Comparison of ENCODE assay signal across 9 cellular contexts in the genomic region with DNA sequence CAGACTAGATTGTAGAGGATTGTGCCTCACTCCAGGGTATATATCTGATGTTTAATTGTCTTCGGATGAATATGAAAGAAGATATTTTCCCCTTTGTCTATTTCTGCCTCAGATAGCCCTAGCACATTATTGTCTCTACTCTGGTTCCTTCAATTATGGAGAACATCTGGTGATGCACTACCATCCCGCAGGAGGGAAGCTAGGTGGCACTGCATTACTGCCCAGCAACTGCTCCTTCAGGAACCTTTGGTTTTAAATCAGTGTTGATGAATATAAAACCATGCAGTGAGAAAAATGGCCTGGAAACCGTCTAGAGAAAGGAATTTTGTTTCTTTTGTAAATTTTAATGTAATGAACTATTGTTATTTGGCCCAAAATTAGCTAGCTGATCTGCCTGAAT.
DNase-seq lines count a peak whose midpoint lies in the region; ATAC-seq, FAIRE-seq and TF ChIP-seq lines count a peak whose summit lies in the region.
"Had no signal": no experiment of that assay in that cellular context is flagged by ENCODE, and none has a peak within 500 bp of the region (broad histone marks: within the 10 kb centered on the region; RNA-seq: fewer than 3 reads in every experiment).

No MANE protein-coding gene starts in this region.

- H2AFZ ChIP-seq in GM12878 (ENCODE audit: control insufficient read depth, low read depth, low read length) (no peak overlapping the region), HepG2 (ENCODE audit: low read length) (no peak overlapping the region)

- H3K27me3 ChIP-seq in GM12878 (replicated peaks in 1 of 2; ENCODE audit: control insufficient read depth in 2 of 2, insufficient read depth in 2 of 2, low read length in 1 of 2) (no peaks in the 10 kb centered on the region; a peak in 1 of 4 replicates), HepG2 (ENCODE audit: control insufficient read depth in 1 of 2, insufficient read depth in 2 of 2, low read length in 2 of 2) (no peaks in the 10 kb centered on the region; a peak in 1 of 5 replicates)

- H3K27ac ChIP-seq in GM12878 (ENCODE audit: control insufficient read depth, insufficient read depth) (no peak overlapping the region), HepG2 (ENCODE audit: extremely low read length, insufficient read depth, low read length) (no peak overlapping the region)
- H3K27ac ChIP-seq: KMS-11 had no signal

- DNase-seq in D341Med (ENCODE audit: low spot score) (peak; percentile 43), HK-2 (ENCODE audit: unreplicated experiment) (peak; percentile 38), GM12878 (ENCODE audit: low read depth, low spot score) (no peak), HepG2 (ENCODE audit: low spot score) (no peak), hippocampal formation (lab: John Stamatoyannopoulos, UW) (no peak), activated gamma-delta T cell (lab: John Stamatoyannopoulos, UW) (no peak)
- no peak for DNase-seq in stimulated activated CD4-positive, alpha-beta T cell treated with anti-CD3 and anti-CD28 coated beads, Interleukin-12 subunit alpha, Interleukin-12 subunit beta, amount 100 ng/mL, for 4 hours

- TF ChIP-seq CTCF in GM12878 (IDR thresholded peaks at IDR 0.05 in 2 of 3, conservative IDR thresholded peaks at IDR 0.05 in 1 of 3; ENCODE audit: control insufficient read depth in 2 of 3, extremely low read depth in 1 of 3, insufficient read depth in 1 of 3, low read depth in 3 of 3, low read length in 3 of 3) (peak; percentile 31 to 69 (median 40); a peak in 3 of 6 replicates), HepG2 (CRISPR knock-in tag; IDR thresholded peaks at IDR 0.05) (peak; percentile 65)

- TF ChIP-seq RAD21 in GM12878 (IDR thresholded peaks at IDR 0.05; ENCODE audit: insufficient read depth, low read depth, low read length) (peak; percentile 74), HepG2 (CRISPR knock-in tag; IDR thresholded peaks at IDR 0.05) (no peak)

- H3K9ac ChIP-seq in GM12878 (ENCODE audit: control insufficient read depth, insufficient read depth, low read length): no peak overlapping the region
- H3K9ac ChIP-seq in HepG2 (ENCODE audit: insufficient read depth, low read depth, low read length): no peak overlapping the region
- H3K9ac ChIP-seq: KMS-11 had no signal

- RAD21 ChIA-PET in GM12878 (lab: Charles Lee; ENCODE audit: unreplicated experiment): interaction anchor here (0.6 to 3.0 kb wide), 6 partner anchors 13 to 367 kb away, joined by 3 to 23 read pairs (median 4); no protein-coding TSS in a partner anchor

- FAIRE-seq in GM12878 (lab: Jason Lieb, UNC) (no peak), HepG2 (lab: Jason Lieb, UNC) (no peak)

- H3K4me1 ChIP-seq in GM12878 (ENCODE audit: control insufficient read depth, insufficient read depth, low read length): no peaks in the 10 kb centered on the region
- no peaks in the 10 kb centered on the region for H3K4me1 ChIP-seq in HepG2 (ENCODE audit: insufficient read depth, low read length)

- H3K4me3 ChIP-seq in GM12878 (no peak overlapping the region), HepG2 (replicated peaks in 1 of 3; ENCODE audit: insufficient read depth in 1 of 3, low read depth in 2 of 3, low read length in 3 of 3) (no peak overlapping the region)

- H3K9me3 ChIP-seq in GM12878 (replicated peaks; ENCODE audit: control insufficient read depth, insufficient read depth, low read length): no peaks in the 10 kb centered on the region
- H3K9me3 ChIP-seq in HepG2 (ENCODE audit: low read length): no peaks in the 10 kb centered on the region

- no peak for TF ChIP-seq EP300 in GM12878 (IDR thresholded peaks at IDR 0.05; ENCODE audit: borderline replicate concordance in 1 of 2, control insufficient read depth in 1 of 2, low read depth in 2 of 2, low read length in 2 of 2)
- TF ChIP-seq EP300 in HepG2 (IDR thresholded peaks at IDR 0.05; ENCODE audit: low read depth in 2 of 2, low read length in 2 of 2): no peak
- TF ChIP-seq EP300 in HepG2 (CRISPR knock-in tag; IDR thresholded peaks at IDR 0.05; ENCODE audit: borderline replicate concordance): no peak

- POLR2A ChIA-PET in GM12878 (lab: Charles Lee) (interaction anchor here (0.7 to 0.9 kb wide), 3 partner anchors 20 to 240 kb away, joined by 3 to 4 read pairs (median 3); no protein-coding TSS in a partner anchor), HepG2 (lab: Yijun Ruan, JAX) (no interaction called here)

- CTCF ChIA-PET in GM12878 (lab: Yijun Ruan, JAX): interaction anchor here (0.6 to 2.9 kb wide), 20 partner anchors 9 to 800 kb away, joined by 3 to 32 read pairs (median 3); no protein-coding TSS in a partner anchor
- CTCF ChIA-PET in HepG2 (lab: Yijun Ruan, JAX; ENCODE audit: low intra/inter-chr PET ratio, low total read pairs): interaction anchor here (1.2 kb wide), 1 partner anchor 260 kb away, joined by 5 read pairs; no protein-coding TSS in a partner anchor

- no peaks in the 10 kb centered on the region for H4K20me1 ChIP-seq in GM12878 (ENCODE audit: control insufficient read depth, insufficient read depth)
- no peaks in the 10 kb centered on the region for H4K20me1 ChIP-seq in HepG2 (ENCODE audit: insufficient read depth, low read length)

- H3K36me3 ChIP-seq in GM12878 (ENCODE audit: control insufficient read depth in 2 of 2, insufficient read depth in 2 of 2, low read length in 1 of 2) (no peaks in the 10 kb centered on the region), HepG2 (replicated peaks in 1 of 2; ENCODE audit: control insufficient read depth in 1 of 2, insufficient read depth in 2 of 2, low read length in 2 of 2) (no peaks in the 10 kb centered on the region)

- SMC1A ChIA-PET in GM12878 (lab: Charles Lee; ENCODE audit: uncharacterized antibody, unreplicated experiment): interaction anchor here (0.6 to 2.3 kb wide), 8 partner anchors 64 to 262 kb away, joined by 3 to 18 read pairs (median 4); no protein-coding TSS in a partner anchor

- in situ Hi-C loops in GM12878 (cut with MboI) (no loop called here), HepG2 (cut with HindIII; ENCODE audit: extremely low pct_ligation_motif_present, low pct_unique_long_range_greater_than_20kb) (loop anchor here (10.0 kb wide), 1 partner anchor 258 kb away; no protein-coding TSS in a partner anchor)

- H3K79me2 ChIP-seq in GM12878 (ENCODE audit: control insufficient read depth, insufficient read depth, low read length) (no peaks in the 10 kb centered on the region), HepG2 (ENCODE audit: insufficient read depth, low read length) (no peaks in the 10 kb centered on the region)

- no TSS peak for BruUV-seq in GM12878 (replicated peaks; lab: Mats Ljungman, UMichigan)
- BruUV-seq in HepG2 (replicated peaks; lab: Mats Ljungman, UMichigan): no TSS peak

- intact Hi-C loops in GM12878 (cut with micrococcal nuclease; ENCODE audit: unreplicated experiment): loop anchor here (1.0 kb wide), 1 partner anchor 260 kb away; no protein-coding TSS in a partner anchor
- intact Hi-C loops in HepG2 (cut with micrococcal nuclease; ENCODE audit: unreplicated experiment): loop anchor here (1.0 kb wide), 1 partner anchor 260 kb away; no protein-coding TSS in a partner anchor

- ATAC-seq in GM12878 (peak; percentile 73), HepG2 (peak; percentile 75), HG02840 (IDR thresholded peaks at IDR 0.05; ENCODE audit: low FRiP score, unreplicated experiment) (no peak)

- no peak overlapping the region for H3K4me2 ChIP-seq in GM12878 (ENCODE audit: control insufficient read depth, insufficient read depth)
- H3K4me2 ChIP-seq in HepG2 (ENCODE audit: low read depth, low read length): no peak overlapping the region
- H3K4me2 ChIP-seq: KMS-11 had no signal

- no peak for TF ChIP-seq POLR2A in GM12878 (IDR thresholded peaks at IDR 0.05; ENCODE audit: low read depth, low read length)
- TF ChIP-seq POLR2A in HepG2 (IDR thresholded peaks at IDR 0.05; ENCODE audit: insufficient read depth in 1 of 2, low read depth in 2 of 2, low read length in 2 of 2): no peak

- 19% methylated on average over 3 of the region's 3 CpGs for WGBS in GM12878 (ENCODE audit: insufficient coverage, insufficient replicate concordance, low lambda C conversion rate, missing lambda C conversion rate)
- 28% methylated on average over 3 of the region's 3 CpGs for WGBS in HepG2 (ENCODE audit: low lambda C conversion rate)

TF ChIP-seq in HepG2, 621 proteins besides CTCF, POLR2A, EP300 and RAD21 (continues in another document):
- TF ChIP-seq ZNF263 (CRISPR knock-in tag; IDR thresholded peaks at IDR 0.05) (no peak), ZMAT3 (CRISPR knock-in tag; conservative IDR thresholded peaks at IDR 0.05) (no peak), STAG1 (CRISPR knock-in tag; IDR thresholded peaks at IDR 0.05) (peak; percentile 69), CENPX (CRISPR knock-in tag; IDR thresholded peaks at IDR 0.05) (no peak), MTA3 (CRISPR knock-in tag; IDR thresholded peaks at IDR 0.05) (no peak), ARID2 (CRISPR knock-in tag; IDR thresholded peaks at IDR 0.05; ENCODE audit: borderline replicate concordance) (no peak), ZNF335 (CRISPR knock-in tag; IDR thresholded peaks at IDR 0.05) (no peak)
- TF ChIP-seq, protein P1, sequence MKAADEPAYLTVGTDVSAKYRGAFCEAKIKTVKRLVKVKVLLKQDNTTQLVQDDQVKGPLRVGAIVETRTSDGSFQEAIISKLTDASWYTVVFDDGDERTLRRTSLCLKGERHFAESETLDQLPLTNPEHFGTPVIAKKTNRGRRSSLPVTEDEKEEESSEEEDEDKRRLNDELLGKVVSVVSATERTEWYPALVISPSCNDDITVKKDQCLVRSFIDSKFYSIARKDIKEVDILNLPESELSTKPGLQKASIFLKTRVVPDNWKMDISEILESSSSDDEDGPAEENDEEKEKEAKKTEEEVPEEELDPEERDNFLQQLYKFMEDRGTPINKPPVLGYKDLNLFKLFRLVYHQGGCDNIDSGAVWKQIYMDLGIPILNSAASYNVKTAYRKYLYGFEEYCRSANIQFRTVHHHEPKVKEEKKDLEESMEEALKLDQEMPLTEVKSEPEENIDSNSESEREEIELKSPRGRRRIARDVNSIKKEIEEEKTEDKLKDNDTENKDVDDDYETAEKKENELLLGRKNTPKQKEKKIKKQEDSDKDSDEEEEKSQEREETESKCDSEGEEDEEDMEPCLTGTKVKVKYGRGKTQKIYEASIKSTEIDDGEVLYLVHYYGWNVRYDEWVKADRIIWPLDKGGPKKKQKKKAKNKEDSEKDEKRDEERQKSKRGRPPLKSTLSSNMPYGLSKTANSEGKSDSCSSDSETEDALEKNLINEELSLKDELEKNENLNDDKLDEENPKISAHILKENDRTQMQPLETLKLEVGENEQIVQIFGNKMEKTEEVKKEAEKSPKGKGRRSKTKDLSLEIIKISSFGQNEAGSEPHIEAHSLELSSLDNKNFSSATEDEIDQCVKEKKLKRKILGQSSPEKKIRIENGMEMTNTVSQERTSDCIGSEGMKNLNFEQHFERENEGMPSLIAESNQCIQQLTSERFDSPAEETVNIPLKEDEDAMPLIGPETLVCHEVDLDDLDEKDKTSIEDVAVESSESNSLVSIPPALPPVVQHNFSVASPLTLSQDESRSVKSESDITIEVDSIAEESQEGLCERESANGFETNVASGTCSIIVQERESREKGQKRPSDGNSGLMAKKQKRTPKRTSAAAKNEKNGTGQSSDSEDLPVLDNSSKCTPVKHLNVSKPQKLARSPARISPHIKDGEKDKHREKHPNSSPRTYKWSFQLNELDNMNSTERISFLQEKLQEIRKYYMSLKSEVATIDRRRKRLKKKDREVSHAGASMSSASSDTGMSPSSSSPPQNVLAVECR (CRISPR knock-in tag; IDR thresholded peaks at IDR 0.05; ENCODE audit: borderline replicate concordance): no peak

Comparison
In these comparisons a context has a peak if more than half of its experiments do, and no peak if none do; other contexts are left out.
1. DNase-seq: peak in D341Med (single experiment) and HK-2 (single experiment); none in GM12878 (single experiment), HepG2 (single experiment), stimulated activated CD4-positive, alpha-beta T cell treated with anti-CD3 and anti-CD28 coated beads, Interleukin-12 subunit alpha, Interleukin-12 subunit beta, amount 100 ng/mL, for 4 hours (single experiment), hippocampal formation (0 of 2) and activated gamma-delta T cell (single experiment).